Comparison of ENCODE assay signal across 18 cellular contexts in the genomic region with DNA sequence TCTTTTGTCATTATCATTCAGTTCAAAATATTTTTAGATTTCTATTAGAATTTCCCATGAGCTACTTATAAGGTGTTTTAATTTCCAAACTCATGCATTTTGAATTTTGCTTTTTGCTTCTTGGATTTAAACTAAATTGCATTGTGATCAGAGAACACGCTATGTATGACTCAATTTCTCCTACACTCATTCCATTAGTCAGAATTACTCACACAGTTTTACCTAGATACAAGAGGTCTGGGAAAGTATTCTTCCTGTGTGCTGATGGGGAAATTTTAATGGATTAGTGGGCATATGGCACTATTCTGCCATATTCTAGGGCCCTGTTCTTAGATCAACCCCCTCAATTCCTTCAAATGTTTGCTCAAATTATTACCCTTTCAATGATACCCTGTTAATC. TPM values are rescaled to one million over a fixed set of nuclear protein-coding genes. Genes with fewer than 3 reads are reported as not detected.
A peak's percentile ranks its signal among the peaks of the same experiment; 100 is the strongest.
DNase-seq lines count a peak whose midpoint lies in the region; ATAC-seq and TF ChIP-seq lines count a peak whose summit lies in the region.
"Had no signal": no experiment of that assay in that cellular context is flagged by ENCODE, and none has a peak within 500 bp of the region (broad histone marks: within the 10 kb centered on the region; RNA-seq: fewer than 3 reads in every experiment).

No MANE protein-coding gene starts in this region.

- H3K36me3 ChIP-seq in ACC112 (ENCODE audit: insufficient read depth, low read length): no peaks in the 10 kb centered on the region

- H3K36me3 Mint-ChIP-seq in activated CD8-positive, alpha-beta T cell treated with anti-CD3 and anti-CD28 coated beads, Interleukin-2, amount 10 ng/mL, durations not matched to agents 7 days and 5 days (ENCODE audit: low read depth): no peaks in the 10 kb centered on the region
- H3K36me3 Mint-ChIP-seq: mesothelial cell of epicardium, type B pancreatic cell had no signal

- no peak for ATAC-seq in activated CD8-positive, alpha-beta T cell treated with anti-CD3 and anti-CD28 coated beads, Interleukin-2, amount 10 ng/mL, durations not matched to agents 7 days and 5 days
- ATAC-seq: GM12878 had no signal

- H3K27ac Mint-ChIP-seq in activated CD8-positive, alpha-beta T cell treated with anti-CD3 and anti-CD28 coated beads, Interleukin-2, amount 10 ng/mL, durations not matched to agents 7 days and 5 days: no peak overlapping the region
- H3K27ac Mint-ChIP-seq: mesothelial cell of epicardium, type B pancreatic cell had no signal

- no peak for TF ChIP-seq CTCF in astrocyte of the spinal cord (IDR thresholded peaks at IDR 0.05; ENCODE audit: low read depth, low read length)

- peaks cover 10% of the 10 kb centered on the region for H3K4me1 ChIP-seq in ACC112 (ENCODE audit: control insufficient read depth, insufficient read depth, low read length, unreplicated experiment)

- H3K27me3 Mint-ChIP-seq in activated CD8-positive, alpha-beta T cell treated with anti-CD3 and anti-CD28 coated beads, Interleukin-2, amount 10 ng/mL, durations not matched to agents 7 days and 5 days (ENCODE audit: low read depth): no peaks in the 10 kb centered on the region
- H3K27me3 Mint-ChIP-seq: central memory CD8-positive, alpha-beta T cell; type B pancreatic cell had no signal

- POLR2A ChIA-PET in activated CD8-positive, alpha-beta T cell treated with anti-CD3 and anti-CD28 coated beads, Interleukin-2, amount 10 ng/mL, durations not matched to agents 7 days and 5 days (lab: Charles Lee): no interaction called here
- POLR2A ChIA-PET in HEK293T (lab: Yijun Ruan, JAX): no interaction called here

- H3K79me2 ChIP-seq in ACC112 (ENCODE audit: control insufficient read depth, insufficient read depth, low read length, unreplicated experiment): no peaks in the 10 kb centered on the region

- no peak overlapping the region for H3K4me3 Mint-ChIP-seq in activated CD8-positive, alpha-beta T cell treated with anti-CD3 and anti-CD28 coated beads, Interleukin-2, amount 10 ng/mL, durations not matched to agents 7 days and 5 days
- H3K4me3 Mint-ChIP-seq: central memory CD8-positive, alpha-beta T cell; mesothelial cell of epicardium; type B pancreatic cell had no signal

- H3K9me3 Mint-ChIP-seq in activated CD8-positive, alpha-beta T cell treated with anti-CD3 and anti-CD28 coated beads, Interleukin-2, amount 10 ng/mL, durations not matched to agents 7 days and 5 days (ENCODE audit: insufficient read depth): no peaks in the 10 kb centered on the region

- H3K27ac ChIP-seq in ACC112 (ENCODE audit: low read depth, low read length): peak overlapping the region; percentile 96

- in situ Hi-C loops in astrocyte of the spinal cord (cut with HindIII; ENCODE audit: low sequenced_read_pairs): no loop called here

- peak; percentile 76 for DNase-seq in HPDE6-E6E7 (ENCODE audit: extremely low spot score)
- DNase-seq in astrocyte of the spinal cord (ENCODE audit: low read depth, low spot score): peak; percentile 88
- peak; percentile 4 for DNase-seq in glomerular endothelial cell (ENCODE audit: extremely low read depth, low read depth, low spot score)
- no peak for DNase-seq in activated CD8-positive, alpha-beta T cell treated with anti-CD3 and anti-CD28 coated beads, Interleukin-2, amount 10 ng/mL, durations not matched to agents 7 days and 5 days
- DNase-seq in amygdala (lab: John Stamatoyannopoulos, UW): no peak
- no peak for DNase-seq in H4 (ENCODE audit: low spot score)
- DNase-seq in HEK293T (ENCODE audit: extremely low spot score): no peak
- DNase-seq: DMS153; NCI-H1930; NCI-H82; SHP77; stimulated activated CD8-positive, alpha-beta memory T cell treated with anti-CD3 and anti-CD28 coated beads, Interleukin-4, amount 100 ng/mL, for 48 hours had no signal

- peak overlapping the region; percentile 72 for H2AFZ ChIP-seq in ACC112 (ENCODE audit: low read length, unreplicated experiment)

- no peaks in the 10 kb centered on the region for H3K27me3 ChIP-seq in ACC112 (ENCODE audit: insufficient read depth, low read length)

- H3K4me3 ChIP-seq in ACC112 (ENCODE audit: low read depth, low read length) (no peak overlapping the region), astrocyte of the spinal cord (ENCODE audit: low read depth, low read length) (no peak overlapping the region)
- H3K4me3 ChIP-seq: GM12878 had no signal

- H3K4me1 Mint-ChIP-seq in activated CD8-positive, alpha-beta T cell treated with anti-CD3 and anti-CD28 coated beads, Interleukin-2, amount 10 ng/mL, durations not matched to agents 7 days and 5 days (ENCODE audit: low read depth): no peaks in the 10 kb centered on the region
- H3K4me1 Mint-ChIP-seq: central memory CD8-positive, alpha-beta T cell; mesothelial cell of epicardium had no signal

- CTCF ChIA-PET in activated CD8-positive, alpha-beta T cell treated with anti-CD3 and anti-CD28 coated beads, Interleukin-2, amount 10 ng/mL, durations not matched to agents 7 days and 5 days (lab: Charles Lee): no interaction called here
- CTCF ChIA-PET in HEK293T (lab: Yijun Ruan, JAX): no interaction called here

TF ChIP-seq in HEK293T, 16 proteins besides CTCF, POLR2A, EP300 and RAD21:
- TF ChIP-seq SUZ12 (IDR thresholded peaks at IDR 0.05) (no peak), ELF4 (IDR thresholded peaks at IDR 0.05) (no peak), TARDBP (IDR thresholded peaks at IDR 0.05) (no peak), NFRKB (IDR thresholded peaks at IDR 0.05) (no peak), BHLHE40 (IDR thresholded peaks at IDR 0.05; ENCODE audit: borderline replicate concordance) (no peak), SP1 (IDR thresholded peaks at IDR 0.05) (no peak), ZNF384 (IDR thresholded peaks at IDR 0.05) (no peak), ARNT (IDR thresholded peaks at IDR 0.05) (no peak), LEF1 (IDR thresholded peaks at IDR 0.05; ENCODE audit: borderline replicate concordance) (no peak), FOXK2 (IDR thresholded peaks at IDR 0.05) (no peak), FOXM1 (IDR thresholded peaks at IDR 0.05; ENCODE audit: borderline replicate concordance) (no peak), FOXA1 (IDR thresholded peaks at IDR 0.05) (no peak)
- TF ChIP-seq, protein P1, sequence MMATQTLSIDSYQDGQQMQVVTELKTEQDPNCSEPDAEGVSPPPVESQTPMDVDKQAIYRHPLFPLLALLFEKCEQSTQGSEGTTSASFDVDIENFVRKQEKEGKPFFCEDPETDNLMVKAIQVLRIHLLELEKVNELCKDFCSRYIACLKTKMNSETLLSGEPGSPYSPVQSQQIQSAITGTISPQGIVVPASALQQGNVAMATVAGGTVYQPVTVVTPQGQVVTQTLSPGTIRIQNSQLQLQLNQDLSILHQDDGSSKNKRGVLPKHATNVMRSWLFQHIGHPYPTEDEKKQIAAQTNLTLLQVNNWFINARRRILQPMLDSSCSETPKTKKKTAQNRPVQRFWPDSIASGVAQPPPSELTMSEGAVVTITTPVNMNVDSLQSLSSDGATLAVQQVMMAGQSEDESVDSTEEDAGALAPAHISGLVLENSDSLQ (IDR thresholded peaks at IDR 0.05): no peak

RNA-seq across cellular contexts. Expression of a gene that starts 49.9 kb away (rescaled TPM):
- not detected in 2 replicates for total RNA-seq in glomerular endothelial cell
- not detected for total RNA-seq in activated CD8-positive, alpha-beta T cell treated with anti-CD3 and anti-CD28 coated beads, Interleukin-2, amount 10 ng/mL, durations not matched to agents 7 days and 5 days
- 0.37 and 1.2 TPM in 2 replicates for total RNA-seq in H4 (2014; rRNA removed; shearing (Covaris generic))
- total RNA-seq: GM12878, osteocyte had no signal

Comparison
In these comparisons a context has a peak if more than half of its experiments do, and no peak if none do; other contexts are left out.
1. DNase-seq: peak in HPDE6-E6E7 (single experiment), astrocyte of the spinal cord (single experiment) and glomerular endothelial cell (single experiment); none in activated CD8-positive, alpha-beta T cell treated with anti-CD3 and anti-CD28 coated beads, Interleukin-2, amount 10 ng/mL, durations not matched to agents 7 days and 5 days (single experiment), amygdala (0 of 56), H4 (single experiment) and HEK293T (single experiment).